ENCODE assay signal across 1 cellular context in the genomic region with DNA sequence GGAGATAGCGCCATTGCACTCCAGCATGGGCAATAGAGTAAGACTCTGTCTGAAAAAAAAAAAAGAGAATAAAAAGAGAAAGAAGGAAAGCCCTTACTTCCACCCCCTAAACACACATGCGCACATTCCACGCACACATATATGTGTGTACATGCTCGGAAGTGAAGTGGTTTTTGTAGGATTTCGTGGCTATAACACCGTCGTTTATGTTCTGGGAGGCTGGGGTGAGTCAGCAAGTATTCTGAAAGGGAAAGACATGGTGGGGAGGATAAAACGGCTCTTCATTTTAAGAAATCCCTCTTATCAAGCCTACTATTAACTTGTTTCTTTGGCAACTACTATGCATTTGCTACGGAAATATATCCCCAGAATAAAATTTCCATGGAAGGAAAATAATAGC.
TF ChIP-seq lines count a peak whose summit lies in the region.

No MANE protein-coding gene starts in this region.

TF ChIP-seq in GM23338, 12 proteins besides CTCF, POLR2A, EP300 and RAD21 (continued from another document):
- TF ChIP-seq, protein P1, sequence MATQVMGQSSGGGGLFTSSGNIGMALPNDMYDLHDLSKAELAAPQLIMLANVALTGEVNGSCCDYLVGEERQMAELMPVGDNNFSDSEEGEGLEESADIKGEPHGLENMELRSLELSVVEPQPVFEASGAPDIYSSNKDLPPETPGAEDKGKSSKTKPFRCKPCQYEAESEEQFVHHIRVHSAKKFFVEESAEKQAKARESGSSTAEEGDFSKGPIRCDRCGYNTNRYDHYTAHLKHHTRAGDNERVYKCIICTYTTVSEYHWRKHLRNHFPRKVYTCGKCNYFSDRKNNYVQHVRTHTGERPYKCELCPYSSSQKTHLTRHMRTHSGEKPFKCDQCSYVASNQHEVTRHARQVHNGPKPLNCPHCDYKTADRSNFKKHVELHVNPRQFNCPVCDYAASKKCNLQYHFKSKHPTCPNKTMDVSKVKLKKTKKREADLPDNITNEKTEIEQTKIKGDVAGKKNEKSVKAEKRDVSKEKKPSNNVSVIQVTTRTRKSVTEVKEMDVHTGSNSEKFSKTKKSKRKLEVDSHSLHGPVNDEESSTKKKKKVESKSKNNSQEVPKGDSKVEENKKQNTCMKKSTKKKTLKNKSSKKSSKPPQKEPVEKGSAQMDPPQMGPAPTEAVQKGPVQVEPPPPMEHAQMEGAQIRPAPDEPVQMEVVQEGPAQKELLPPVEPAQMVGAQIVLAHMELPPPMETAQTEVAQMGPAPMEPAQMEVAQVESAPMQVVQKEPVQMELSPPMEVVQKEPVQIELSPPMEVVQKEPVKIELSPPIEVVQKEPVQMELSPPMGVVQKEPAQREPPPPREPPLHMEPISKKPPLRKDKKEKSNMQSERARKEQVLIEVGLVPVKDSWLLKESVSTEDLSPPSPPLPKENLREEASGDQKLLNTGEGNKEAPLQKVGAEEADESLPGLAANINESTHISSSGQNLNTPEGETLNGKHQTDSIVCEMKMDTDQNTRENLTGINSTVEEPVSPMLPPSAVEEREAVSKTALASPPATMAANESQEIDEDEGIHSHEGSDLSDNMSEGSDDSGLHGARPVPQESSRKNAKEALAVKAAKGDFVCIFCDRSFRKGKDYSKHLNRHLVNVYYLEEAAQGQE (IDR thresholded peaks at IDR 0.05; ENCODE audit: unreplicated experiment), result no peak
- TF ChIP-seq, protein P2, sequence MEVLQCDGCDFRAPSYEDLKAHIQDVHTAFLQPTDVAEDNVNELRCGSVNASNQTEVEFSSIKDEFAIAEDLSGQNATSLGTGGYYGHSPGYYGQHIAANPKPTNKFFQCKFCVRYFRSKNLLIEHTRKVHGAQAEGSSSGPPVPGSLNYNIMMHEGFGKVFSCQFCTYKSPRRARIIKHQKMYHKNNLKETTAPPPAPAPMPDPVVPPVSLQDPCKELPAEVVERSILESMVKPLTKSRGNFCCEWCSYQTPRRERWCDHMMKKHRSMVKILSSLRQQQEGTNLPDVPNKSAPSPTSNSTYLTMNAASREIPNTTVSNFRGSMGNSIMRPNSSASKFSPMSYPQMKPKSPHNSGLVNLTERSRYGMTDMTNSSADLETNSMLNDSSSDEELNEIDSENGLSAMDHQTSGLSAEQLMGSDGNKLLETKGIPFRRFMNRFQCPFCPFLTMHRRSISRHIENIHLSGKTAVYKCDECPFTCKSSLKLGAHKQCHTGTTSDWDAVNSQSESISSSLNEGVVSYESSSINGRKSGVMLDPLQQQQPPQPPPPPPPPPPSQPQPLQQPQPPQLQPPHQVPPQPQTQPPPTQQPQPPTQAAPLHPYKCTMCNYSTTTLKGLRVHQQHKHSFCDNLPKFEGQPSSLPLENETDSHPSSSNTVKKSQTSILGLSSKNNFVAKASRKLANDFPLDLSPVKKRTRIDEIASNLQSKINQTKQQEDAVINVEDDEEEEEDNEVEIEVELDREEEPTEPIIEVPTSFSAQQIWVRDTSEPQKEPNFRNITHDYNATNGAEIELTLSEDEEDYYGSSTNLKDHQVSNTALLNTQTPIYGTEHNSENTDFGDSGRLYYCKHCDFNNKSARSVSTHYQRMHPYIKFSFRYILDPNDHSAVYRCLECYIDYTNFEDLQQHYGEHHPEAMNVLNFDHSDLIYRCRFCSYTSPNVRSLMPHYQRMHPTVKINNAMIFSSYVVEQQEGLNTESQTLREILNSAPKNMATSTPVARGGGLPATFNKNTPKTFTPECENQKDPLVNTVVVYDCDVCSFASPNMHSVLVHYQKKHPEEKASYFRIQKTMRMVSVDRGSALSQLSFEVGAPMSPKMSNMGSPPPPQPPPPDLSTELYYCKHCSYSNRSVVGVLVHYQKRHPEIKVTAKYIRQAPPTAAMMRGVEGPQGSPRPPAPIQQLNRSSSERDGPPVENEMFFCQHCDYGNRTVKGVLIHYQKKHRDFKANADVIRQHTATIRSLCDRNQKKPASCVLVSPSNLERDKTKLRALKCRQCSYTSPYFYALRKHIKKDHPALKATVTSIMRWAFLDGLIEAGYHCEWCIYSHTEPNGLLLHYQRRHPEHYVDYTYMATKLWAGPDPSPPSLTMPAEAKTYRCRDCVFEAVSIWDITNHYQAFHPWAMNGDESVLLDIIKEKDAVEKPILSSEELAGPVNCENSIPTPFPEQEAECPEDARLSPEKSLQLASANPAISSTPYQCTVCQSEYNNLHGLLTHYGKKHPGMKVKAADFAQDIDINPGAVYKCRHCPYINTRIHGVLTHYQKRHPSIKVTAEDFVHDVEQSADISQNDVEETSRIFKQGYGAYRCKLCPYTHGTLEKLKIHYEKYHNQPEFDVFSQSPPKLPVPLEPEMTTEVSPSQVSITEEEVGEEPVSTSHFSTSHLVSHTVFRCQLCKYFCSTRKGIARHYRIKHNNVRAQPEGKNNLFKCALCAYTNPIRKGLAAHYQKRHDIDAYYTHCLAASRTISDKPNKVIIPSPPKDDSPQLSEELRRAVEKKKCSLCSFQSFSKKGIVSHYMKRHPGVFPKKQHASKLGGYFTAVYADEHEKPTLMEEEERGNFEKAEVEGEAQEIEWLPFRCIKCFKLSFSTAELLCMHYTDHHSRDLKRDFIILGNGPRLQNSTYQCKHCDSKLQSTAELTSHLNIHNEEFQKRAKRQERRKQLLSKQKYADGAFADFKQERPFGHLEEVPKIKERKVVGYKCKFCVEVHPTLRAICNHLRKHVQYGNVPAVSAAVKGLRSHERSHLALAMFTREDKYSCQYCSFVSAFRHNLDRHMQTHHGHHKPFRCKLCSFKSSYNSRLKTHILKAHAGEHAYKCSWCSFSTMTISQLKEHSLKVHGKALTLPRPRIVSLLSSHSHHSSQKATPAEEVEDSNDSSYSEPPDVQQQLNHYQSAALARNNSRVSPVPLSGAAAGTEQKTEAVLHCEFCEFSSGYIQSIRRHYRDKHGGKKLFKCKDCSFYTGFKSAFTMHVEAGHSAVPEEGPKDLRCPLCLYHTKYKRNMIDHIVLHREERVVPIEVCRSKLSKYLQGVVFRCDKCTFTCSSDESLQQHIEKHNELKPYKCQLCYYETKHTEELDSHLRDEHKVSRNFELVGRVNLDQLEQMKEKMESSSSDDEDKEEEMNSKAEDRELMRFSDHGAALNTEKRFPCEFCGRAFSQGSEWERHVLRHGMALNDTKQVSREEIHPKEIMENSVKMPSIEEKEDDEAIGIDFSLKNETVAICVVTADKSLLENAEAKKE (CRISPR knock-in tag; IDR thresholded peaks at IDR 0.05), result no peak
- TF ChIP-seq NANOG (IDR thresholded peaks at IDR 0.05; ENCODE audit: borderline replicate concordance), result no peak
- TF ChIP-seq EZH2phosphoT487 (IDR thresholded peaks at IDR 0.05; ENCODE audit: unreplicated experiment), result no peak
